10 cellular contexts compared by ENCODE assay signal in the genomic region with DNA sequence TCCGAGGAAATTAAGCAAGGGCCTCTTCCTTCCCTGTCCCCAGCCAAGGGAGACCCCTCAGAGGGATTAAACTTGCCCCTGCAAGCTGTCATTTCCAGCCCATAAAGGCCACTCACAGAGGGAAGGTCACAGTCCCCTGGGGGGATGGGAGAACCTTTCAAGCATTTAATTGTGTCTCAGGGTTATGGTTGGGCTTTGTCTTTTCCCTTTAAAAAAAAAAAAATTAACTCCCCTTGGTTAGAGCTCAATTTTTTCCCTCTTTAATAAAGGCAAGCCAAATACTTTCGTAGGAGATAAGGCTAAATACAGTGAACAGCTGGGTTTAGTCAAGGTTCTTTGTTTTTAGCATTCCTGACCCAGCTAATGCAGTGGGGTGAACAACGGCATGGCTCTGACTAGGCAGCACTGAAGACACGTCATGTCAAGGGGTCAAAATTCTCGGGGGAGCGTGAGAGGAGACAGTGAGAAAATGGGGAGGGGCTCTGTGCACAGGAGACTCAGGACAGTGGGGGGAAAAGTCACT. TPM values are rescaled to one million over a fixed set of nuclear protein-coding genes. Genes with fewer than 3 reads are reported as not detected.
DNase-seq lines count a peak whose midpoint lies in the region; ATAC-seq, FAIRE-seq and TF ChIP-seq lines count a peak whose summit lies in the region.
"Had no signal": no experiment of that assay in that cellular context is flagged by ENCODE, and none has a peak within 500 bp of the region (broad histone marks: within the 10 kb centered on the region; RNA-seq: fewer than 3 reads in every experiment).

No MANE protein-coding gene starts in this region.

- no peak for FAIRE-seq in D721Med (lab: Jason Lieb, UNC)
- no peak for FAIRE-seq in HTR-8/SVneo (lab: Jason Lieb, UNC)

- H3K9me3 Mint-ChIP-seq in glutamatergic neuron (ENCODE audit: unreplicated experiment) = peaks cover 11% of the 10 kb centered on the region
- H3K9me3 Mint-ChIP-seq in natural killer cell treated with Interleukin-12 subunit alpha and Interleukin-12 subunit beta and Interleukin-15 and Interleukin-18, amount 100 ng/mL, for 72 hours = no peaks in the 10 kb centered on the region

- ATAC-seq in natural killer cell treated with Interleukin-12 subunit alpha and Interleukin-12 subunit beta and Interleukin-15 and Interleukin-18, amount 100 ng/mL, for 72 hours = no peak

- H3K4me2 ChIP-seq in osteoblast (ENCODE audit: insufficient read depth, low read length) = peak overlapping the region; percentile 57

- H3K27ac Mint-ChIP-seq in glutamatergic neuron (ENCODE audit: unreplicated experiment) = peak overlapping the region; percentile 96
- H3K27ac Mint-ChIP-seq in natural killer cell treated with Interleukin-12 subunit alpha and Interleukin-12 subunit beta and Interleukin-15 and Interleukin-18, amount 100 ng/mL, for 72 hours = no peak overlapping the region

- H4K20me1 ChIP-seq in osteoblast (ENCODE audit: insufficient read depth, low read length) = no peaks in the 10 kb centered on the region

- no peaks in the 10 kb centered on the region for H3K27me3 ChIP-seq in osteoblast (ENCODE audit: insufficient read depth, low read length)

- H3K27me3 Mint-ChIP-seq in glutamatergic neuron (ENCODE audit: unreplicated experiment) = peaks cover 11% of the 10 kb centered on the region
- no peaks in the 10 kb centered on the region for H3K27me3 Mint-ChIP-seq in natural killer cell treated with Interleukin-12 subunit alpha and Interleukin-12 subunit beta and Interleukin-15 and Interleukin-18, amount 100 ng/mL, for 72 hours

- peaks cover 24% of the 10 kb centered on the region for H3K4me1 ChIP-seq in osteoblast (ENCODE audit: insufficient read depth, low read length)

- no peak overlapping the region for H2AFZ ChIP-seq in osteoblast (ENCODE audit: low read length)

- H3K4me3 ChIP-seq in AG10803 (ENCODE audit: low read length) (no peak overlapping the region), SK-N-MC (no peak overlapping the region), osteoblast (ENCODE audit: insufficient read depth, low read length) (peak overlapping the region; percentile 31)

- no peaks in the 10 kb centered on the region for H3K9me3 ChIP-seq in SK-N-MC (ENCODE audit: low read depth, low read length)
- no peaks in the 10 kb centered on the region for H3K9me3 ChIP-seq in osteoblast (ENCODE audit: low read depth, low read length)

- H3K4me3 Mint-ChIP-seq in glutamatergic neuron (ENCODE audit: unreplicated experiment) = peak overlapping the region; percentile 80
- no peak overlapping the region for H3K4me3 Mint-ChIP-seq in natural killer cell treated with Interleukin-12 subunit alpha and Interleukin-12 subunit beta and Interleukin-15 and Interleukin-18, amount 100 ng/mL, for 72 hours

- no peak overlapping the region for H3K9ac ChIP-seq in SK-N-MC (ENCODE audit: insufficient read length)

- no peaks in the 10 kb centered on the region for H3K79me2 ChIP-seq in osteoblast (ENCODE audit: insufficient read depth, low read length)

- H3K4me1 Mint-ChIP-seq in glutamatergic neuron (ENCODE audit: low read depth, unreplicated experiment) = peaks cover 40% of the 10 kb centered on the region
- no peaks in the 10 kb centered on the region for H3K4me1 Mint-ChIP-seq in natural killer cell treated with Interleukin-12 subunit alpha and Interleukin-12 subunit beta and Interleukin-15 and Interleukin-18, amount 100 ng/mL, for 72 hours (ENCODE audit: low read depth in 2 of 2)

- DNase-seq in AG10803 (ENCODE audit: low read depth) (peak; percentile 72), SK-N-MC (ENCODE audit: low read depth, low spot score) (no peak), glutamatergic neuron (peak; percentile 68), osteoblast (ENCODE audit: insufficient read length, low spot score, missing footprints) (peak; percentile 91), D721Med (ENCODE audit: insufficient read length, low spot score) (no peak), HTR-8/SVneo (ENCODE audit: insufficient read length, low spot score) (no peak)
- no peak for DNase-seq in natural killer cell treated with Interleukin-12 subunit alpha and Interleukin-12 subunit beta and Interleukin-15 and Interleukin-18, amount 100 ng/mL, for 72 hours (ENCODE audit: low spot score)
- DNase-seq in stimulated activated CD4-positive, alpha-beta T cell treated with anti-CD3 and anti-CD28 coated beads, Interleukin-15, amount 100 ng/mL, for 24 hours = no peak
- DNase-seq: NCI-H82, WERI-Rb-1 had no signal

- peak overlapping the region; percentile 19; the same call in 1 of the 2 replicates for H3K27ac ChIP-seq in SK-N-MC
- peak overlapping the region; percentile 65 for H3K27ac ChIP-seq in osteoblast (ENCODE audit: low read depth, low read length)
- H3K27ac ChIP-seq: WERI-Rb-1 had no signal

- peaks cover 10% of the 10 kb centered on the region for H3K36me3 Mint-ChIP-seq in glutamatergic neuron (ENCODE audit: unreplicated experiment)
- no peaks in the 10 kb centered on the region for H3K36me3 Mint-ChIP-seq in natural killer cell treated with Interleukin-12 subunit alpha and Interleukin-12 subunit beta and Interleukin-15 and Interleukin-18, amount 100 ng/mL, for 72 hours

- H3K36me3 ChIP-seq in SK-N-MC (ENCODE audit: insufficient read depth, low read length) (peaks cover 16% of the 10 kb centered on the region; the same call in 1 of the 2 replicates), osteoblast (ENCODE audit: insufficient read depth, low read length) (peaks cover 6% of the 10 kb centered on the region)

- TF ChIP-seq CTCF in AG10803 (conservative IDR thresholded peaks at IDR 0.05; ENCODE audit: low read length) (no peak), glutamatergic neuron (IDR thresholded peaks at IDR 0.05; ENCODE audit: partially characterized antibody, unreplicated experiment) (no peak), osteoblast (IDR thresholded peaks at IDR 0.05; ENCODE audit: extremely low read depth, low read depth, low read length) (no peak), D721Med (IDR thresholded peaks at IDR 0.05; ENCODE audit: insufficient read depth, missing control alignments) (no peak)

RNA-seq across cellular contexts. Expression of a gene that starts 30.4 kb away (rescaled TPM):
- total RNA-seq in glutamatergic neuron (ENCODE audit: unreplicated experiment) (26.5 TPM), osteoblast (2.9 and 5.1 TPM in 2 replicates)
- under 1 TPM; 0.55 to 0.95 TPM for total RNA-seq in natural killer cell treated with Interleukin-12 subunit alpha and Interleukin-12 subunit beta and Interleukin-15 and Interleukin-18, amount 100 ng/mL, for 72 hours

Comparison
In these comparisons a context has a peak if more than half of its experiments do, and no peak if none do; other contexts are left out.
1. DNase-seq: peak in AG10803 (single experiment), glutamatergic neuron (single experiment) and osteoblast (single experiment); none in SK-N-MC (single experiment), D721Med (single experiment), HTR-8/SVneo (single experiment), natural killer cell treated with Interleukin-12 subunit alpha and Interleukin-12 subunit beta and Interleukin-15 and Interleukin-18, amount 100 ng/mL, for 72 hours (single experiment) and stimulated activated CD4-positive, alpha-beta T cell treated with anti-CD3 and anti-CD28 coated beads, Interleukin-15, amount 100 ng/mL, for 24 hours (single experiment).